ENCODE assay signal across 9 cellular contexts in genomic region chr1:225460737-225461532, GRCh38. TPM values are rescaled to one million over a fixed set of nuclear protein-coding genes. Genes with fewer than 3 reads are reported as not detected.
A peak's percentile ranks its signal among the peaks of the same experiment; 100 is the strongest.
DNase-seq lines count a peak whose midpoint lies in the region; ATAC-seq and TF ChIP-seq lines count a peak whose summit lies in the region.
"Had no signal": no experiment of that assay in that cellular context is flagged by ENCODE, and none has a peak within 500 bp of the region (broad histone marks: within the 10 kb centered on the region; RNA-seq: fewer than 3 reads in every experiment).

No MANE protein-coding gene starts in this region.

- peak; percentile 22 for DNase-seq in activated CD4-positive, alpha-beta T cell treated with anti-CD3 and anti-CD28 coated beads, Interleukin-2, amount 50 U/mL, for 1 hour
- DNase-seq in stimulated activated CD4-positive, alpha-beta T cell treated with anti-CD3 and anti-CD28 coated beads, TNF-alpha, amount 100 ng/mL, for 24 hours (ENCODE audit: low read depth in 3 of 3), result peak in 2 of 3 experiments; percentile 27 to 52
- DNase-seq in NOMO-1 (lab: John Stamatoyannopoulos, UW; ENCODE audit: unreplicated experiment in 2 of 2), result no peak
- DNase-seq in SIG-M5 (lab: John Stamatoyannopoulos, UW), result no peak

- H3K9me3 ChIP-seq in HEK293 (ENCODE audit: control insufficient read depth, insufficient read depth, low read depth, low read length) (no peaks in the 10 kb centered on the region), esophagus (ENCODE audit: control insufficient read depth in 2 of 2, insufficient read depth in 1 of 2, low read depth in 1 of 2, low read length in 1 of 2) (no peaks in the 10 kb centered on the region)

- peaks cover 28% of the 10 kb centered on the region for H3K4me1 ChIP-seq in HEK293 (ENCODE audit: control insufficient read depth, insufficient read depth, low read length)
- H3K4me1 ChIP-seq in esophagus (ENCODE audit: control insufficient read depth in 2 of 2, insufficient read depth in 2 of 2, low read length in 1 of 2), result peaks cover 19 to 32% of the 10 kb centered on the region in 2 donors

- no peak overlapping the region for H3K4me3 ChIP-seq in HEK293 (ENCODE audit: low read depth, low read length)
- H3K4me3 ChIP-seq in esophagus (ENCODE audit: low read depth in 1 of 2, low read length in 2 of 2), result no peak overlapping the region

- H3K27me3 ChIP-seq in esophagus (ENCODE audit: control insufficient read depth in 1 of 2, insufficient read depth in 2 of 2, low read length in 2 of 2), result no peaks in the 10 kb centered on the region

- POLR2A ChIA-PET in HEK293 (lab: Yijun Ruan, JAX), result interaction anchor here (1.0 kb wide), 1 partner anchor 463 kb away, joined by 3 read pairs; the partner anchor contains the start of gene PYCR2

- WGBS in esophagus, 2 donors, result 42 to 46% methylated on average over 8 of the region's 8 CpGs

- no peaks in the 10 kb centered on the region for H3K36me3 ChIP-seq in HEK293 (ENCODE audit: control insufficient read depth in 2 of 2, insufficient read depth in 1 of 2, low read length in 2 of 2)
- H3K36me3 ChIP-seq in esophagus (ENCODE audit: control insufficient read depth in 2 of 2, insufficient read depth in 2 of 2, low read length in 1 of 2), result no peaks in the 10 kb centered on the region

- ATAC-seq in GM21529 (IDR thresholded peaks at IDR 0.05; ENCODE audit: unreplicated experiment) (no peak), HG02759 (IDR thresholded peaks at IDR 0.05; ENCODE audit: unreplicated experiment) (no peak)

- no peak for TF ChIP-seq CTCF in HEK293 (tag by site-specific recombination; IDR thresholded peaks at IDR 0.05)

- CTCF ChIA-PET in HEK293 (lab: Yijun Ruan, JAX), result interaction anchor here (0.5 to 7.1 kb wide), 6 partner anchors 13 to 514 kb away, joined by 3 to 54 read pairs (median 4); no protein-coding TSS in a partner anchor

- H3K27ac ChIP-seq in HEK293 (ENCODE audit: extremely low read depth, low read depth, low read length) (no peak overlapping the region), esophagus (ENCODE audit: low read depth in 2 of 2, low read length in 1 of 2) (peak overlapping the region; percentile 75 to 93)
- H3K27ac ChIP-seq: parathyroid adenoma had no signal

TF ChIP-seq in HEK293, 187 proteins besides CTCF, POLR2A, EP300 and RAD21 (continues in another document):
- TF ChIP-seq ZNF692 (tag by site-specific recombination; IDR thresholded peaks at IDR 0.05) (0 out of 2 replicates have a peak, but pooled peaks have one; percentile 52), ZNF518A (tag by site-specific recombination; conservative IDR thresholded peaks at IDR 0.05; ENCODE audit: low read depth) (no peak), ZFHX2 (tag by site-specific recombination; conservative IDR thresholded peaks at IDR 0.05) (0 out of 2 replicates have a peak, but pooled peaks have one; percentile 7), PBX3 (CRISPR knock-in tag; IDR thresholded peaks at IDR 0.05) (no peak), ZNF324 (tag by site-specific recombination; IDR thresholded peaks at IDR 0.05) (no peak), GLIS2 (tag by site-specific recombination; IDR thresholded peaks at IDR 0.05) (peak; percentile 71), ZNF792 (tag by site-specific recombination; IDR thresholded peaks at IDR 0.05) (no peak), ZNF623 (tag by site-specific recombination; IDR thresholded peaks at IDR 0.05) (peak; percentile 94), ZNF629 (tag by site-specific recombination; IDR thresholded peaks at IDR 0.05) (no peak), ZIC2 (tag by site-specific recombination; IDR thresholded peaks at IDR 0.05) (no peak; the same call in none of the 2 replicates), KLF8 (tag by site-specific recombination; IDR thresholded peaks at IDR 0.05) (0 out of 2 replicates have a peak, but pooled peaks have one; percentile 24), ZNF664 (tag by site-specific recombination; IDR thresholded peaks at IDR 0.05) (peak; percentile 59; the same call in 1 of the 2 replicates), ZNF280C (tag by site-specific recombination; IDR thresholded peaks at IDR 0.05) (no peak), ZNF473 (tag by site-specific recombination; IDR thresholded peaks at IDR 0.05) (no peak), ZSCAN16 (tag by site-specific recombination; IDR thresholded peaks at IDR 0.05) (no peak), ZNF114 (tag by site-specific recombination; IDR thresholded peaks at IDR 0.05) (no peak)

RNA-seq across cellular contexts. Expression of gene LBR, which starts 33.1 kb away (rescaled TPM):
- polyA plus RNA-seq in esophagus, result 10 to 100 TPM; 18.0 to 21.0 TPM

Comparison
In these comparisons a context has a peak if more than half of its experiments do, and no peak if none do; other contexts are left out.
1. DNase-seq: peak in activated CD4-positive, alpha-beta T cell treated with anti-CD3 and anti-CD28 coated beads, Interleukin-2, amount 50 U/mL, for 1 hour (single experiment) and stimulated activated CD4-positive, alpha-beta T cell treated with anti-CD3 and anti-CD28 coated beads, TNF-alpha, amount 100 ng/mL, for 24 hours (2 of 3); none in NOMO-1 (0 of 2) and SIG-M5 (single experiment).